In genomic region chr15:88393719-88394519, GRCh38 we compare ENCODE assay signal across 19 cellular contexts.
DNase-seq lines count a peak whose midpoint lies in the region; ATAC-seq, FAIRE-seq and TF ChIP-seq lines count a peak whose summit lies in the region.
"Had no signal": no experiment of that assay in that cellular context is flagged by ENCODE, and none has a peak within 500 bp of the region (broad histone marks: within the 10 kb centered on the region; RNA-seq: fewer than 3 reads in every experiment).

No MANE protein-coding gene starts in this region.

- peak; percentile 24 for DNase-seq in RWPE2 (ENCODE audit: low spot score)
- DNase-seq in osteoblast (ENCODE audit: insufficient read length, low spot score, missing footprints) = peak; percentile 73
- no peak for DNase-seq in NCI-H774 (lab: John Stamatoyannopoulos, UW)
- no peak for DNase-seq in NCI-H2171 (lab: John Stamatoyannopoulos, UW)
- no peak for DNase-seq in GM19239 (ENCODE audit: insufficient read length, low spot score)
- DNase-seq: activated CD4-positive, alpha-beta T cell treated with anti-CD3 and anti-CD28 coated beads for 48 hours; activated naive CD8-positive, alpha-beta T cell treated with anti-CD3 and anti-CD28 coated beads for 36 hours; activated T-cell treated with anti-CD3 and anti-CD28 coated beads, Interleukin-2, amount 50 U/mL, for 1 hour; AML-193; GOT3; IMR-90; lower lobe of right lung; naive thymus-derived CD8-positive, alpha-beta T cell; NCI-H1092; psoas muscle; SIG-M5 had no signal

- H3K4me3 ChIP-seq in RWPE2 (ENCODE audit: severe bottlenecking) = no peak overlapping the region
- H3K4me3 ChIP-seq in osteoblast (ENCODE audit: insufficient read depth, low read length) = no peak overlapping the region
- H3K4me3 ChIP-seq: lower lobe of right lung, psoas muscle had no signal

- H3K4me2 ChIP-seq in osteoblast (ENCODE audit: insufficient read depth, low read length) = no peak overlapping the region

- no peaks in the 10 kb centered on the region for H3K36me3 ChIP-seq in RWPE2 (ENCODE audit: low read depth)
- H3K36me3 ChIP-seq in osteoblast (ENCODE audit: insufficient read depth, low read length) = no peaks in the 10 kb centered on the region
- H3K36me3 ChIP-seq: lower lobe of right lung had no signal

- H2AFZ ChIP-seq in osteoblast (ENCODE audit: low read length) = no peak overlapping the region

- H3K27me3 ChIP-seq in RWPE2 (ENCODE audit: insufficient read depth, poor library complexity, severe bottlenecking) (no peaks in the 10 kb centered on the region), osteoblast (ENCODE audit: insufficient read depth, low read length) (no peaks in the 10 kb centered on the region)

- H3K9me3 ChIP-seq in RWPE2 (ENCODE audit: severe bottlenecking) (no peaks in the 10 kb centered on the region), osteoblast (ENCODE audit: low read depth, low read length) (no peaks in the 10 kb centered on the region)
- H3K9me3 ChIP-seq: lower lobe of right lung, psoas muscle had no signal

- H3K4me1 ChIP-seq in RWPE2 (ENCODE audit: insufficient read depth, poor library complexity, severe bottlenecking) (no peaks in the 10 kb centered on the region), osteoblast (ENCODE audit: insufficient read depth, low read length) (peaks cover 15% of the 10 kb centered on the region)
- H3K4me1 ChIP-seq: lower lobe of right lung, psoas muscle had no signal

- TF ChIP-seq CTCF in RWPE2 (IDR thresholded peaks at IDR 0.05; ENCODE audit: poor library complexity, severe bottlenecking) (no peak), osteoblast (IDR thresholded peaks at IDR 0.05; ENCODE audit: extremely low read depth, low read depth, low read length) (no peak)

- H4K20me1 ChIP-seq in osteoblast (ENCODE audit: insufficient read depth, low read length) = no peaks in the 10 kb centered on the region

- H3K27ac ChIP-seq in RWPE2 (ENCODE audit: poor library complexity, severe bottlenecking) (no peak overlapping the region), osteoblast (ENCODE audit: low read depth, low read length) (no peak overlapping the region)
- H3K27ac ChIP-seq: lower lobe of right lung, psoas muscle had no signal

- no peak for FAIRE-seq in GM19239 (lab: Jason Lieb, UNC)
- FAIRE-seq: frontal cortex had no signal

- no peaks in the 10 kb centered on the region for H3K79me2 ChIP-seq in osteoblast (ENCODE audit: insufficient read depth, low read length)

- ATAC-seq in GM18870 (IDR thresholded peaks at IDR 0.05; ENCODE audit: unreplicated experiment) (peak; percentile 52), HG03060 (IDR thresholded peaks at IDR 0.05; ENCODE audit: low read depth, unreplicated experiment) (peak; percentile 49), RWPE2 (ENCODE audit: low read depth) (no peak)
- ATAC-seq: lower lobe of right lung; naive thymus-derived CD8-positive, alpha-beta T cell; psoas muscle had no signal

Comparison
In these comparisons a context has a peak if more than half of its experiments do, and no peak if none do; other contexts are left out.
1. DNase-seq: peak in RWPE2 (single experiment) and osteoblast (single experiment); none in NCI-H774 (single experiment), NCI-H2171 (single experiment) and GM19239 (single experiment).